In the genomic region with DNA sequence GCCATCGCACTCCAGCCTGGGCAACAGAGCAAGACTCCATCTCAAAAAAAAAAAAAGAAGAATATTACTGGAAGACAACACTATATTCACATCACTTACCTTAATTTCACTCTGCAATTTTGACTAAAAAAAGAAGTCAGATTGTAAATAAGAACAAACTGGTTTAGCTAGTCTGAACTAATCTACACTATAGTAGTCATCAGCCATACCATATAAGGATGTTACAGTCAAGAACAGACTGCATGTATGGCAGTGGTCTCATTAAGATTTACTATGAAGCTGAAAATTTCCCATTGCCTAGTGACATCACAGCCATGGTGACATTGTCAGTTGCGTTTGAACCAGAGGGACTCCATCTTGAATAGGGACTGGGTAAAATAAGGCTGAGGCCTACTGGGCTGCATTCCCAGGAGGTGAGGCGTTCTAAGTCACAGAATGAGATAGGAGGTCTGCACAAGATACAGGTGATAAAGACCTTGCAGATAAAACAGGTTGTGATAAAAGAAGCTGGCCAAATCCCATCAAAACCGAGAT, we compare ENCODE assay signal across 29 cellular contexts.
"Had no signal": no experiment of that assay in that cellular context is flagged by ENCODE, and none has a peak within 500 bp of the region (broad histone marks: within the 10 kb centered on the region; RNA-seq: fewer than 3 reads in every experiment).

No MANE protein-coding gene starts in this region.

- H3K27ac Mint-ChIP-seq: activated CD4-positive, alpha-beta T cell treated with anti-CD3 and anti-CD28 coated beads, Interleukin-2, amount 10 ng/mL, durations not matched to agents 7 days and 5 days; activated CD8-positive, alpha-beta T cell treated with anti-CD3 and anti-CD28 coated beads for 36 hours; nephron progenitor cell; progenitor cell of endocrine pancreas had no signal

- H3K36me3 ChIP-seq: brain microvascular endothelial cell, gastrocnemius medialis, ovary had no signal

- DNase-seq: activated CD4-positive, alpha-beta T cell treated with anti-CD3 and anti-CD28 coated beads, Interleukin-2, amount 10 ng/mL, durations not matched to agents 7 days and 5 days; activated CD8-positive, alpha-beta T cell treated with anti-CD3 and anti-CD28 coated beads for 36 hours; activated gamma-delta T cell treated with Interleukin-2 at 50 U/mL for 16 hours; activated naive CD4-positive, alpha-beta T cell treated with anti-CD3 and anti-CD28 coated beads, Interleukin-2, amount 50 U/mL, for 16 hours; activated T-cell treated with anti-CD3 and anti-CD28 coated beads, Interleukin-2, amount 50 U/mL, for 4 hours; amniotic stem cell; brain microvascular endothelial cell; caudate nucleus; cortex of kidney; gastrocnemius medialis; glutamatergic neuron; islet precursor cell; left ventricle myocardium superior; nephron progenitor cell; ovary; stimulated activated CD4-positive, alpha-beta T cell treated with anti-CD3 and anti-CD28 coated beads, Interleukin-12 subunit alpha, Interleukin-12 subunit beta, amount 100 ng/mL, for 4 hours; stimulated activated CD4-positive, alpha-beta T cell treated with anti-CD3 and anti-CD28 coated beads, Interleukin-4, amount 100 ng/mL, for 24 hours; stimulated activated naive CD4-positive, alpha-beta T cell treated with Interleukin-2 at 50 U/mL for 16 hours; T-helper 9 cell had no signal

- H3K27me3 Mint-ChIP-seq: activated CD4-positive, alpha-beta T cell treated with anti-CD3 and anti-CD28 coated beads, Interleukin-2, amount 10 ng/mL, durations not matched to agents 7 days and 5 days; activated CD8-positive, alpha-beta T cell treated with anti-CD3 and anti-CD28 coated beads for 36 hours; activated T-helper 17 cell treated with anti-CD3 and anti-CD28 coated beads, Interleukin-2, amount 50 U/mL, for 72 hours; progenitor cell of endocrine pancreas had no signal

- H3K4me3 ChIP-seq: gastrocnemius medialis, ovary, skin epidermis, tibial nerve had no signal

- H3K4me3 Mint-ChIP-seq: activated CD4-positive, alpha-beta T cell treated with anti-CD3 and anti-CD28 coated beads, Interleukin-2, amount 10 ng/mL, durations not matched to agents 7 days and 5 days; activated CD8-positive, alpha-beta T cell treated with anti-CD3 and anti-CD28 coated beads for 36 hours; activated T-cell treated with anti-CD3 and anti-CD28 coated beads, Interleukin-2, amount 50 U/mL, for 4 hours; activated T-helper 17 cell treated with anti-CD3 and anti-CD28 coated beads, Interleukin-2, amount 50 U/mL, for 72 hours; nephron progenitor cell had no signal

- ATAC-seq: activated CD8-positive, alpha-beta T cell treated with anti-CD3 and anti-CD28 coated beads for 36 hours; activated T-cell treated with anti-CD3 and anti-CD28 coated beads, Interleukin-2, amount 50 U/mL, for 4 hours; activated T-helper 17 cell treated with anti-CD3 and anti-CD28 coated beads, Interleukin-2, amount 50 U/mL, for 72 hours; gastrocnemius medialis; left ventricle myocardium superior; sciatic nerve had no signal

- H3K4me1 Mint-ChIP-seq: activated CD4-positive, alpha-beta T cell treated with anti-CD3 and anti-CD28 coated beads, Interleukin-2, amount 10 ng/mL, durations not matched to agents 7 days and 5 days; nephron progenitor cell had no signal

- FAIRE-seq: astrocyte, TTC549 had no signal

- H3K27me3 ChIP-seq: brain microvascular endothelial cell, gastrocnemius medialis, neutrophil, ovary, tibial nerve had no signal

- H3K9me3 ChIP-seq: gastrocnemius medialis, neutrophil, ovary had no signal

- H3K27ac ChIP-seq: brain microvascular endothelial cell, epithelial cell of prostate, gastrocnemius medialis, ovary, skin epidermis, tibial nerve, VCaP had no signal

- H3K4me1 ChIP-seq: gastrocnemius medialis, tibial nerve had no signal
